In the genomic region with DNA sequence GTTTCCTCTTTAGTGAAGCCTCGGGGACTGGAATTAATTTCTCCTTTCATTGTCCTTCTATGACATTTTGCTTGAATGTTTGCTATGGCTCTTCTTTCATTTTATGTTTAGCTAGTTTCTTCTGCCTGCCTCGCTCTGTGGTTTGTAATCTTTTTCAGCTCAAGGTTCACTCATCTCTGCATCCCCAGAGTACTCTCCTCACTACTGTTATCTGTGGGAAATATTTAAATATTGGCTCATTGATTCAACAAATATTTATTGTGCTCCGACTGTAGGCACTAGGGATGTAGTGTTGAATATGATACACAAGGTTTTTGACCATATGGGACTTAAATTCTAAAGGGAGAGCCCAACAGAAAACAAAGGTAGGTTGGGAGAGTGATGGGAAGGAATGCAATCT, we compare ENCODE assay signal across 10 cellular contexts.
"Had no signal": no experiment of that assay in that cellular context is flagged by ENCODE, and none has a peak within 500 bp of the region (broad histone marks: within the 10 kb centered on the region; RNA-seq: fewer than 3 reads in every experiment).

No MANE protein-coding gene starts in this region.

- H3K9me3 ChIP-seq: HAP-1 had no signal

- H3K9ac ChIP-seq: GM23248 had no signal

- H2AFZ ChIP-seq: GM23248 had no signal

- H3K4me1 ChIP-seq: HAP-1 had no signal

- ATAC-seq: HCT116, K562 had no signal

- FAIRE-seq: HTR-8/SVneo, K562 had no signal

- H3K27ac ChIP-seq: GM23248 had no signal

- DNase-seq: GM23248, GOT3, H7, HFFc6, IMR-90, KG1 had no signal

- H3K4me3 ChIP-seq: GM23248, HAP-1, K562 had no signal
